In genomic region chr16:1156983-1157638, GRCh38 we compare ENCODE assay signal across 34 cellular contexts. TPM values are rescaled to one million over a fixed set of nuclear protein-coding genes. Genes with fewer than 3 reads are reported as not detected.
DNase-seq lines count a peak whose midpoint lies in the region; ATAC-seq, FAIRE-seq and TF ChIP-seq lines count a peak whose summit lies in the region.
"Had no signal": no experiment of that assay in that cellular context is flagged by ENCODE, and none has a peak within 500 bp of the region (broad histone marks: within the 10 kb centered on the region; RNA-seq: fewer than 3 reads in every experiment).

No MANE protein-coding gene starts in this region.

- H3K27ac ChIP-seq in left ventricle myocardium inferior (replicated peaks) (peak overlapping the region; percentile 80), lower lobe of right lung (peak overlapping the region; percentile 36), gastrocnemius medialis (peak overlapping the region; percentile 33 to 72 (median 60)), uterus (peak overlapping the region; percentile 70 to 81), colonic mucosa (no peak overlapping the region)
- H3K27ac ChIP-seq: cardiac muscle cell, foreskin keratinocyte, hepatocyte, HL-60, KMS-11, right lobe of liver had no signal

- intact Hi-C loops in left ventricle myocardium inferior (cut with micrococcal nuclease), result no loop called here
- intact Hi-C loops in left cardiac atrium (cut with DNase I), result no loop called here
- intact Hi-C loops in lower lobe of right lung (cut with DNase I), result no loop called here
- intact Hi-C loops in gastrocnemius medialis (cut with DNase I; ENCODE audit: low total_unique reads), result no loop called here
- intact Hi-C loops in uterus (cut with DNase I; ENCODE audit: low total_unique reads), result no loop called here
- intact Hi-C loops in colonic mucosa (cut with DNase I), result no loop called here

- H3K36me3 ChIP-seq in left ventricle myocardium inferior (no peaks in the 10 kb centered on the region), lower lobe of right lung (no peaks in the 10 kb centered on the region), gastrocnemius medialis (no peaks in the 10 kb centered on the region), uterus (no peaks in the 10 kb centered on the region), colonic mucosa (no peaks in the 10 kb centered on the region)
- H3K36me3 ChIP-seq: ascending aorta, cardiac muscle cell, right lobe of liver had no signal

- H3K4me3 ChIP-seq in left ventricle myocardium inferior (no peak overlapping the region), lower lobe of right lung (no peak overlapping the region), gastrocnemius medialis (peak overlapping the region in 1 of 4 donors; percentile 34), uterus (no peak overlapping the region), colonic mucosa (no peak overlapping the region)
- H3K4me3 ChIP-seq: ascending aorta, cardiac muscle cell, hepatocyte, mucosa of descending colon, right lobe of liver had no signal

- in situ Hi-C loops in gastrocnemius medialis (cut with MboI; ENCODE audit: low sequenced_read_pairs in 4 of 4), result no loop called here

- peak overlapping the region in 1 of 2 donors; percentile 2 for H3K9ac ChIP-seq in colonic mucosa (ENCODE audit: low read depth in 2 of 2, low read length in 2 of 2)
- H3K9ac ChIP-seq: KMS-11 had no signal

- peaks cover 58% of the 10 kb centered on the region for H3K4me1 ChIP-seq in left ventricle myocardium inferior
- peaks cover 27% of the 10 kb centered on the region for H3K4me1 ChIP-seq in lower lobe of right lung
- H3K4me1 ChIP-seq in gastrocnemius medialis, result peaks cover 4 to 14% of the 10 kb centered on the region in 2 donors
- H3K4me1 ChIP-seq in uterus, result peaks cover 0 to 29% of the 10 kb centered on the region in 2 donors
- no peaks in the 10 kb centered on the region for H3K4me1 ChIP-seq in colonic mucosa
- H3K4me1 ChIP-seq: foreskin keratinocyte had no signal

- no peak for FAIRE-seq in RCC 7860 (lab: Jason Lieb, UNC)
- FAIRE-seq: GM18507 had no signal

- ATAC-seq in left cardiac atrium, result no peak
- ATAC-seq in lower lobe of right lung, result no peak
- no peak for ATAC-seq in gastrocnemius medialis
- ATAC-seq: activated T-cell treated with anti-CD3 and anti-CD28 coated beads, Interleukin-2, amount 50 U/mL, for 72 hours; esophagus mucosa; foreskin keratinocyte; mucosa of descending colon; natural killer cell treated with Interleukin-12 subunit alpha and Interleukin-12 subunit beta and Interleukin-15 and Interleukin-18, amount 100 ng/mL, for 72 hours; right lobe of liver had no signal

- TF ChIP-seq CTCF in left ventricle myocardium inferior (IDR thresholded peaks at IDR 0.05; ENCODE audit: borderline replicate concordance) (no peak), lower lobe of right lung (IDR thresholded peaks at IDR 0.05) (no peak), gastrocnemius medialis (IDR thresholded peaks at IDR 0.05 in 4 of 5, conservative IDR thresholded peaks at IDR 0.05 in 1 of 5) (no peak), uterus (IDR thresholded peaks at IDR 0.05) (no peak), colonic mucosa (IDR thresholded peaks at IDR 0.05) (no peak)

- H3K27me3 ChIP-seq in left ventricle myocardium inferior (ENCODE audit: low read depth) (peaks cover 94% of the 10 kb centered on the region), lower lobe of right lung (ENCODE audit: low read depth) (peaks cover 90% of the 10 kb centered on the region), gastrocnemius medialis (peaks cover 52 to 84% (median 76%) of the 10 kb centered on the region in 3 donors), uterus (no peaks in the 10 kb centered on the region), colonic mucosa (peaks cover 59% of the 10 kb centered on the region)
- H3K27me3 ChIP-seq: cardiac muscle cell had no signal

- H3K9me3 ChIP-seq in left ventricle myocardium inferior (replicated peaks) (no peaks in the 10 kb centered on the region), lower lobe of right lung (no peaks in the 10 kb centered on the region), gastrocnemius medialis (no peaks in the 10 kb centered on the region), uterus (no peaks in the 10 kb centered on the region), colonic mucosa (no peaks in the 10 kb centered on the region)
- H3K9me3 ChIP-seq: ascending aorta, mucosa of descending colon, right lobe of liver had no signal

- no peak for TF ChIP-seq POLR2A in gastrocnemius medialis (IDR thresholded peaks at IDR 0.05)
- TF ChIP-seq POLR2A in uterus (IDR thresholded peaks at IDR 0.05), result no peak

- no peak for DNase-seq in left ventricle myocardium inferior
- DNase-seq in left cardiac atrium, result no peak
- no peak for DNase-seq in lower lobe of right lung
- DNase-seq in gastrocnemius medialis, result no peak
- no peak for DNase-seq in uterus
- no peak for DNase-seq in AML-193 (lab: John Stamatoyannopoulos, UW)
- no peak for DNase-seq in colonic mucosa
- no peak for DNase-seq in RCC 7860 (ENCODE audit: low spot score)
- DNase-seq: activated CD4-positive, alpha-beta memory T cell treated with anti-CD3 and anti-CD28 coated beads for 36 hours; activated CD4-positive, CD25-positive, alpha-beta regulatory T cell treated with anti-CD3 and anti-CD28 coated beads, Interleukin-2, amount 50 U/mL, for 72 hours; activated T-cell treated with anti-CD3 and anti-CD28 coated beads, Interleukin-2, amount 50 U/mL, for 72 hours; DMS153; endodermal cell; foreskin keratinocyte; H9; kidney glomerular epithelial cell; MM.1S; mucosa of descending colon; NCI-H2029; NCI-H226; NCI-H526 treated with DMSO at 0.1 percent for 48 hours; NK-92 treated with Interleukin-12 subunit alpha and Interleukin-12 subunit beta, amount 100 ng/mL, for 24 hours; right lobe of liver; stimulated activated CD4-positive, alpha-beta T cell treated with anti-CD3 and anti-CD28 coated beads, Interleukin-12 subunit alpha, Interleukin-12 subunit beta, amount 100 ng/mL, for 4 hours; stimulated activated CD4-positive, alpha-beta T cell treated with anti-CD3 and anti-CD28 coated beads, Interleukin-4, amount 100 ng/mL, for 1 hour; T-helper 2 cell had no signal

RNA-seq across cellular contexts. Expression of gene CACNA1H, which starts 4.2 kb away (rescaled TPM):
- total RNA-seq in left ventricle myocardium inferior (2.5 TPM), left cardiac atrium (1 to 10 TPM; 6.0 to 7.1 TPM), lower lobe of right lung (8.4 TPM), gastrocnemius medialis (10 to 100 TPM in 1 of 4 donors, 1 to 10 TPM in 3; 3.7 to 12.8 (median 4.5) TPM), uterus (10 to 100 TPM in 3 of 4 donors, 1 to 10 TPM in 1; 6.8 to 94.5 (median 27.6) TPM), colonic mucosa (10 to 100 TPM in 1 of 2 donors, 1 to 10 TPM in 1; 2.1 to 14.6 TPM)
- total RNA-seq: foreskin keratinocyte had no signal
